In genomic region chr4:180057891-180058643, GRCh38 we compare ENCODE assay signal across 8 cellular contexts.
A peak's percentile ranks its signal among the peaks of the same experiment; 100 is the strongest.
DNase-seq lines count a peak whose midpoint lies in the region; ATAC-seq and TF ChIP-seq lines count a peak whose summit lies in the region.

No MANE protein-coding gene starts in this region.

- TF ChIP-seq CTCF in mesothelial cell of epicardium (IDR thresholded peaks at IDR 0.05; ENCODE audit: unreplicated experiment), result no peak

- WGBS in ectodermal cell, 2 experiments, result 0% methylated on average over 76 of the region's 76 CpGs
- WGBS in aorta, 2 donors, result 0 to 1% methylated on average over 46 to 76 of the region's 76 CpGs

- H3K4me1 Mint-ChIP-seq in mesothelial cell of epicardium, result peaks cover 39% of the 10 kb centered on the region

- no peaks in the 10 kb centered on the region for H3K36me3 Mint-ChIP-seq in mesothelial cell of epicardium

- H3K4me3 Mint-ChIP-seq in mesothelial cell of epicardium, result peak overlapping the region; percentile 74

- H3K27me3 Mint-ChIP-seq in mesothelial cell of epicardium (ENCODE audit: low read depth), result peaks cover 47% of the 10 kb centered on the region

- ATAC-seq in aorta (ENCODE audit: low FRiP score), result peak; percentile 16

- intact Hi-C loops in aorta (cut with DNase I), result no loop called here

- H3K36me3 ChIP-seq in H7 (replicated peaks; ENCODE audit: control insufficient read depth, insufficient read depth, low read length), result no peaks in the 10 kb centered on the region
- no peaks in the 10 kb centered on the region for H3K36me3 ChIP-seq in ectodermal cell (ENCODE audit: control insufficient read depth, insufficient read depth, low read length)
- H3K36me3 ChIP-seq in aorta (ENCODE audit: control insufficient read depth in 1 of 2, insufficient read depth in 2 of 2, low read length in 1 of 2), result no peaks in the 10 kb centered on the region

- peak overlapping the region; percentile 78 for H3K27ac Mint-ChIP-seq in mesothelial cell of epicardium

- H3K27me3 ChIP-seq in H7 (ENCODE audit: control insufficient read depth, insufficient read depth, low read length) (peaks cover 21% of the 10 kb centered on the region), ectodermal cell (ENCODE audit: control insufficient read depth, insufficient read depth, low read length, poor library complexity, severe bottlenecking) (peaks cover 55% of the 10 kb centered on the region), aorta (ENCODE audit: control insufficient read depth in 1 of 2, insufficient read depth in 2 of 2, low read length in 1 of 2) (no peaks in the 10 kb centered on the region)

- H3K27ac ChIP-seq in ectodermal cell (ENCODE audit: insufficient read depth, low read depth, low read length, poor library complexity, severe bottlenecking), result no peak overlapping the region
- H3K27ac ChIP-seq in aorta (ENCODE audit: low read depth in 1 of 2, low read length in 2 of 2), result no peak overlapping the region

- no peaks in the 10 kb centered on the region for H3K9me3 Mint-ChIP-seq in mesothelial cell of epicardium

- peak; percentile 34 for DNase-seq in GM03348 (ENCODE audit: low spot score)
- peak; percentile 51 for DNase-seq in H7
- DNase-seq in NCI-H69 (lab: John Stamatoyannopoulos, UW), result peak; percentile 71
- peak; percentile 25 to 66 for DNase-seq in mesothelial cell of epicardium (ENCODE audit: low spot score in 2 of 2, unreplicated experiment in 2 of 2)
- peak in 1 of 2 donors; percentile 75 for DNase-seq in aorta
- no peak for DNase-seq in middle frontal gyrus (ENCODE audit: extremely low spot score, low spot score)
- no peak for DNase-seq in NCI-H2029 treated with DMSO at 0.1 percent for 48 hours (lab: John Stamatoyannopoulos, UW)

- H3K9me3 ChIP-seq in ectodermal cell (ENCODE audit: control insufficient read depth, low read length) (no peaks in the 10 kb centered on the region), aorta (ENCODE audit: control insufficient read depth, low read length) (no peaks in the 10 kb centered on the region)

- H3K4me3 ChIP-seq in H7 (ENCODE audit: insufficient read depth, low read depth, low read length), result peak overlapping the region; percentile 85
- peak overlapping the region; percentile 67 for H3K4me3 ChIP-seq in ectodermal cell (ENCODE audit: insufficient read depth, low read depth, low read length)
- H3K4me3 ChIP-seq in aorta (ENCODE audit: low read length in 2 of 2), result peak overlapping the region; percentile 72 to 76

- no peaks in the 10 kb centered on the region for H3K4me1 ChIP-seq in ectodermal cell (ENCODE audit: control insufficient read depth, insufficient read depth, low read length)
- H3K4me1 ChIP-seq in aorta (ENCODE audit: control insufficient read depth in 1 of 2, insufficient read depth in 2 of 2, low read length in 2 of 2), result no peaks in the 10 kb centered on the region

Comparison
In these comparisons a context has a peak if more than half of its experiments do, and no peak if none do; other contexts are left out.
1. DNase-seq: peak in GM03348 (single experiment), H7 (single experiment), NCI-H69 (single experiment) and mesothelial cell of epicardium (2 of 2); none in middle frontal gyrus (single experiment) and NCI-H2029 treated with DMSO at 0.1 percent for 48 hours (single experiment).
2. Peak in every context shown above with its lines, with median percentiles within 50 percentile points of each other: H3K4me3 ChIP-seq.